ENCODE assay signal across 9 cellular contexts in genomic region chr21:38351961-38352521, GRCh38.
DNase-seq lines count a peak whose midpoint lies in the region; ATAC-seq, FAIRE-seq and TF ChIP-seq lines count a peak whose summit lies in the region.
"Had no signal": no experiment of that assay in that cellular context is flagged by ENCODE, and none has a peak within 500 bp of the region (broad histone marks: within the 10 kb centered on the region; RNA-seq: fewer than 3 reads in every experiment).

No MANE protein-coding gene starts in this region.

- H3K9me1 ChIP-seq in endothelial cell of umbilical vein (replicated peaks; ENCODE audit: control insufficient read depth, extremely low read depth, insufficient read depth, low read length): no peaks in the 10 kb centered on the region

- FAIRE-seq in endothelial cell of umbilical vein (lab: Jason Lieb, UNC): no peak

- H3K79me2 ChIP-seq in endothelial cell of umbilical vein (ENCODE audit: control insufficient read depth, insufficient read depth, low read length): no peaks in the 10 kb centered on the region
- H3K79me2 ChIP-seq in PC-9 (ENCODE audit: low read depth): no peaks in the 10 kb centered on the region

- DNase-seq in GM13976 (ENCODE audit: low spot score) (peak; percentile 33), NCI-H2196 (lab: John Stamatoyannopoulos, UW; ENCODE audit: unreplicated experiment) (peak; percentile 73), endothelial cell of umbilical vein (ENCODE audit: low read depth, low spot score) (peak; percentile 72), renal cortical epithelial cell (ENCODE audit: low read depth) (peak; percentile 95), cerebellum (ENCODE audit: low spot score) (no peak), PC-9 (no peak)
- DNase-seq in stimulated activated CD4-positive, alpha-beta T cell treated with anti-CD3 and anti-CD28 coated beads, Interleukin-2, amount 100 ng/mL, for 48 hours: no peak
- DNase-seq: activated effector memory CD4-positive, alpha-beta T cell treated with anti-CD3 and anti-CD28 coated beads, Interleukin-2, amount 50 U/mL, for 16 hours had no signal

- H3K9me2 ChIP-seq in PC-9 (ENCODE audit: insufficient read depth): no peaks in the 10 kb centered on the region

- peak overlapping the region; percentile 69 for H3K27ac ChIP-seq in endothelial cell of umbilical vein (ENCODE audit: insufficient read depth, low read depth, low read length)
- no peak overlapping the region for H3K27ac ChIP-seq in PC-9

- H3K4me2 ChIP-seq in endothelial cell of umbilical vein (ENCODE audit: insufficient read depth, low read length): peak overlapping the region; percentile 41
- no peak overlapping the region for H3K4me2 ChIP-seq in PC-9

- dilution Hi-C loops in endothelial cell of umbilical vein (cut with MboI; ENCODE audit: extremely low pct_ligation_motif_present, low sequenced_read_pairs): loop anchor here (10.0 kb wide), 1 partner anchor 187 kb away; no protein-coding TSS in a partner anchor

- BruUV-seq in endothelial cell of umbilical vein (replicated peaks; lab: Mats Ljungman, UMichigan) (TSS peak; percentile 92), PC-9 (replicated peaks; lab: Mats Ljungman, UMichigan) (no TSS peak)

- no peak for TF ChIP-seq CTCF in GM13976 (IDR thresholded peaks at IDR 0.05; ENCODE audit: borderline replicate concordance, control extremely low read depth, extremely low read depth, insufficient read depth, missing control alignments)
- TF ChIP-seq CTCF in endothelial cell of umbilical vein (IDR thresholded peaks at IDR 0.05; ENCODE audit: extremely low read depth in 1 of 2, insufficient read depth in 1 of 2, low read depth in 1 of 2, low read length in 2 of 2): no peak
- no peak for TF ChIP-seq CTCF in PC-9 (conservative IDR thresholded peaks at IDR 0.05)

- H3K4me3 ChIP-seq in endothelial cell of umbilical vein (replicated peaks in 1 of 3; ENCODE audit: insufficient read depth in 1 of 3, low read depth in 1 of 3, low read length in 3 of 3) (peak overlapping the region in 1 of 3 experiments; percentile 25), PC-9 (no peak overlapping the region)

- H3K4me1 ChIP-seq in endothelial cell of umbilical vein (ENCODE audit: control insufficient read depth, extremely low read depth, insufficient read depth, low read length): peaks cover 14% of the 10 kb centered on the region
- H3K4me1 ChIP-seq in PC-9 (replicated peaks; ENCODE audit: insufficient read depth): no peaks in the 10 kb centered on the region

- H2AFZ ChIP-seq in endothelial cell of umbilical vein (ENCODE audit: low read depth, low read length) (peak overlapping the region; percentile 61), PC-9 (no peak overlapping the region)

- H4K20me1 ChIP-seq in endothelial cell of umbilical vein (replicated peaks; ENCODE audit: control insufficient read depth, extremely low read depth, insufficient read depth, low read length) (no peaks in the 10 kb centered on the region), PC-9 (ENCODE audit: insufficient read depth) (no peaks in the 10 kb centered on the region)

- H3K9me3 ChIP-seq in endothelial cell of umbilical vein (replicated peaks; ENCODE audit: control insufficient read depth, insufficient read depth, low read length) (no peaks in the 10 kb centered on the region), PC-9 (ENCODE audit: insufficient read depth, low read depth) (no peaks in the 10 kb centered on the region)

- POLR2A ChIA-PET in endothelial cell of umbilical vein (lab: Charles Lee): interaction anchor here (0.5 to 1.8 kb wide), 2 partner anchors 182 to 274 kb away, joined by 4 to 6 read pairs; no protein-coding TSS in a partner anchor
- POLR2A ChIA-PET in PC-9 (lab: Charles Lee; ENCODE audit: unreplicated experiment): no interaction called here

- no peak for TF ChIP-seq POLR2A in endothelial cell of umbilical vein (IDR thresholded peaks at IDR 0.05; ENCODE audit: low read depth, low read length)

- in situ Hi-C loops in GM13976 (cut with MboI; ENCODE audit: low sequenced_read_pairs, unreplicated experiment): loop anchor here (10.0 to 25.0 kb wide), 3 partner anchors 147 to 640 kb away; no protein-coding TSS in a partner anchor

- CTCF ChIA-PET in endothelial cell of umbilical vein (lab: Charles Lee) (interaction anchor here (0.7 to 9.7 kb wide), 51 partner anchors 9 to 677 kb away, joined by 3 to 740 read pairs (median 6); no protein-coding TSS in a partner anchor), PC-9 (lab: Charles Lee) (no interaction called here)

- H3F3A ChIP-seq in PC-9 (ENCODE audit: insufficient read depth, low read depth): no peaks in the 10 kb centered on the region

- H3K27me3 ChIP-seq in endothelial cell of umbilical vein (ENCODE audit: control insufficient read depth in 2 of 2, insufficient read depth in 2 of 2, low read length in 2 of 2): no peaks in the 10 kb centered on the region
- H3K27me3 ChIP-seq in PC-9 (ENCODE audit: insufficient read depth, low read depth): peaks cover 39% of the 10 kb centered on the region; the same call in 1 of the 2 replicates

- intact Hi-C loops in endothelial cell of umbilical vein (cut with micrococcal nuclease) (loop anchor here (1.0 to 10.0 kb wide), 7 partner anchors 45 to 652 kb away; partner anchors contain the start of gene KCNJ6), PC-9 (cut with micrococcal nuclease; ENCODE audit: unreplicated experiment) (loop anchor here (1.0 to 10.0 kb wide), 3 partner anchors 133 to 637 kb away; no protein-coding TSS in a partner anchor)

- H3K9ac ChIP-seq in endothelial cell of umbilical vein (replicated peaks; ENCODE audit: extremely low read depth, insufficient read depth, low read length): peak overlapping the region; percentile 36

- no peak for ATAC-seq in HG03097 (IDR thresholded peaks at IDR 0.05; ENCODE audit: low FRiP score, unreplicated experiment)

- H3K36me3 ChIP-seq in endothelial cell of umbilical vein (ENCODE audit: control insufficient read depth in 2 of 2, extremely low read depth in 1 of 2, insufficient read depth in 2 of 2, low read length in 2 of 2) (no peaks in the 10 kb centered on the region), PC-9 (ENCODE audit: low read depth) (no peaks in the 10 kb centered on the region)

TF ChIP-seq in endothelial cell of umbilical vein, 7 proteins besides CTCF, POLR2A, EP300 and RAD21:
- peak; percentile 57 for TF ChIP-seq JUN (IDR thresholded peaks at IDR 0.05; ENCODE audit: borderline replicate concordance, insufficient read depth, insufficient read length, low read depth)
- TF ChIP-seq EZH2 (IDR thresholded peaks at IDR 0.05; ENCODE audit: borderline replicate concordance, low read depth, low read length, severe bottlenecking): no peak
- no peak for TF ChIP-seq MAX (IDR thresholded peaks at IDR 0.05; ENCODE audit: insufficient read depth, insufficient read length)
- peak; percentile 72 for TF ChIP-seq FOS (IDR thresholded peaks at IDR 0.05; ENCODE audit: borderline replicate concordance, insufficient read depth, low read length)
- no peak for TF ChIP-seq GATA2 (IDR thresholded peaks at IDR 0.05; ENCODE audit: insufficient read depth, insufficient read length, low read depth, low read length)
- TF ChIP-seq MYC (IDR thresholded peaks at IDR 0.05; ENCODE audit: low read depth, low read length): no peak
- peak; percentile 76 for TF ChIP-seq POLR2AphosphoS5 (IDR thresholded peaks at IDR 0.05; ENCODE audit: insufficient read depth, low read depth, low read length)
TF ChIP-seq in endothelial cell of umbilical vein: peak in this region for 3.

Comparison
In these comparisons a context has a peak if more than half of its experiments do, and no peak if none do; other contexts are left out.
1. DNase-seq: peak in GM13976 (single experiment), NCI-H2196 (single experiment), endothelial cell of umbilical vein (single experiment) and renal cortical epithelial cell (single experiment); none in cerebellum (single experiment), PC-9 (0 of 2) and stimulated activated CD4-positive, alpha-beta T cell treated with anti-CD3 and anti-CD28 coated beads, Interleukin-2, amount 100 ng/mL, for 48 hours (0 of 2).